ENCODE assay signal across 23 cellular contexts in the genomic region with DNA sequence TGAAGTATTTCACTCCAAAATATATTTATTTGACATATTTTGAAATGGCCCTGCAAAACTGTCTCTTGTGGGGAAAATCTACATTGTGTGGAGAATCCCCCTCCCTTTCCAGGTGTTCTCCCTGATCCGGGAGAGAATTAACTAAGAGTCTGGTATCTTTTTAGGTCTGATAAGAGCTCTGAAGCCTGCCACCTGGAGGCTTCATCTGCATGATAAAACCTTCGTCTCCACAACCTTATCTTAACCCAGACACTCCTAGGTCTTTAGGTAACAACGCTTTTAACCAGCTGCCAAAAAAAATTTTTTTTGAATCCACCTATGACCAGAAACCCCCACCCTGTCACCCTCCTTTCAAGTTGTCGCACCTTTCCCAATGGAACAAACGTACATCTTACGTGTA. TPM values are rescaled to one million over a fixed set of nuclear protein-coding genes. Genes with fewer than 3 reads are reported as not detected.
A peak's percentile ranks its signal among the peaks of the same experiment; 100 is the strongest.
DNase-seq lines count a peak whose midpoint lies in the region; ATAC-seq and TF ChIP-seq lines count a peak whose summit lies in the region.
"Had no signal": no experiment of that assay in that cellular context is flagged by ENCODE, and none has a peak within 500 bp of the region (broad histone marks: within the 10 kb centered on the region; RNA-seq: fewer than 3 reads in every experiment).

No MANE protein-coding gene starts in this region.

- no peaks in the 10 kb centered on the region for H3K36me3 ChIP-seq in HUES64 (ENCODE audit: insufficient read depth, low read length)
- no peaks in the 10 kb centered on the region for H3K36me3 ChIP-seq in iPS-18a (ENCODE audit: control insufficient read depth, low read depth, low read length)
- no peaks in the 10 kb centered on the region for H3K36me3 ChIP-seq in skeletal muscle satellite cell (ENCODE audit: insufficient read depth, low read length)
- no peaks in the 10 kb centered on the region for H3K36me3 ChIP-seq in gastroesophageal sphincter
- H3K36me3 ChIP-seq: ascending aorta, spleen, WERI-Rb-1 had no signal

- H3K9me3 ChIP-seq in HUES64 (ENCODE audit: insufficient read depth, low read depth, low read length) (no peaks in the 10 kb centered on the region), iPS-18a (ENCODE audit: control insufficient read depth, low read depth, low read length) (no peaks in the 10 kb centered on the region), skeletal muscle satellite cell (replicated peaks; ENCODE audit: low read length) (no peaks in the 10 kb centered on the region), gastroesophageal sphincter (no peaks in the 10 kb centered on the region)
- H3K9me3 ChIP-seq: ascending aorta, spleen, testis had no signal

- H3K4me1 ChIP-seq in HUES64 (ENCODE audit: insufficient read depth, low read length) (peaks cover 38% of the 10 kb centered on the region), iPS-18a (ENCODE audit: control insufficient read depth, low read depth, low read length) (peaks cover 44% of the 10 kb centered on the region), skeletal muscle satellite cell (ENCODE audit: control insufficient read depth, insufficient read depth, low read length) (peaks cover 11% of the 10 kb centered on the region), gastroesophageal sphincter (peaks cover 0 to 36% (median 0%) of the 10 kb centered on the region in 3 donors)
- H3K4me1 ChIP-seq: ascending aorta, spleen, testis had no signal

- TF ChIP-seq EP300 in gastroesophageal sphincter (IDR thresholded peaks at IDR 0.05): no peak

- H3K36me3 Mint-ChIP-seq in WTC11: no peaks in the 10 kb centered on the region
- H3K36me3 Mint-ChIP-seq: immature natural killer cell; mesothelial cell of epicardium; naive thymus-derived CD8-positive, alpha-beta T cell; stimulated activated memory B cell treated with anti-CD40 and anti-IgM and Interleukin-4, amounts not matched to agents 10 μg/mL and 1 μg/mL and 100 μg/mL, for 72 hours had no signal

- no peaks in the 10 kb centered on the region for H3K9me3 Mint-ChIP-seq in WTC11
- H3K9me3 Mint-ChIP-seq: activated naive CD4-positive, alpha-beta T cell treated with anti-CD3 and anti-CD28 coated beads, Interleukin-2, amount 50 U/mL, for 24 hours; activated T-helper 1 cell treated with anti-CD3 and anti-CD28 coated beads, Interleukin-12 subunit alpha, Interleukin-12 subunit beta, Interleukin-2, Interleukin-4 antibody, amounts not matched to agents 30 ng/mL and 10 ng/mL and 1 ng/mL, durations not matched to agents 14 hours and 24 hours and 36 hours; immature natural killer cell; mesothelial cell of epicardium; naive thymus-derived CD8-positive, alpha-beta T cell; stimulated activated memory B cell treated with anti-CD40 and anti-IgM and Interleukin-4, amounts not matched to agents 10 μg/mL and 1 μg/mL and 100 μg/mL, for 72 hours; T-helper 2 cell treated with Interferon-gamma antibody and Interleukin-4, amounts not matched to agents 5 μg/mL and 100 μg/mL, for 36 hours had no signal

- CTCF ChIA-PET in WTC11 (lab: Charles Lee): interaction anchor here (0.7 to 2.2 kb wide), 7 partner anchors 11 to 94 kb away, joined by 3 to 7 read pairs (median 4); partner anchors contain the start of gene FAM184A

- H3K4me2 ChIP-seq in skeletal muscle satellite cell (ENCODE audit: low read length): peak overlapping the region; percentile 44

- H3K4me1 Mint-ChIP-seq in WTC11: peaks cover 76% of the 10 kb centered on the region
- H3K4me1 Mint-ChIP-seq: activated naive CD4-positive, alpha-beta T cell treated with anti-CD3 and anti-CD28 coated beads, Interleukin-2, amount 50 U/mL, for 24 hours; immature natural killer cell; stimulated activated memory B cell treated with anti-CD40 and anti-IgM and Interleukin-4, amounts not matched to agents 10 μg/mL and 1 μg/mL and 100 μg/mL, for 72 hours had no signal

- TF ChIP-seq POLR2A in gastroesophageal sphincter (IDR thresholded peaks at IDR 0.05): no peak

- TF ChIP-seq CTCF in WTC11 (IDR thresholded peaks at IDR 0.05): no peak
- TF ChIP-seq CTCF in gastroesophageal sphincter (IDR thresholded peaks at IDR 0.05): no peak

- H3K9ac ChIP-seq in HUES64 (ENCODE audit: low read depth, low read length) (0 out of 2 replicates have a peak overlapping the region, but pooled peaks have one; percentile 1), iPS-18a (ENCODE audit: low read length) (peak overlapping the region; percentile 24), skeletal muscle satellite cell (ENCODE audit: low read depth, low read length) (no peak overlapping the region)

- H3K27me3 Mint-ChIP-seq in WTC11 (ENCODE audit: low read depth): peaks cover 4% of the 10 kb centered on the region; the same call in 1 of the 2 replicates
- H3K27me3 Mint-ChIP-seq: activated naive CD4-positive, alpha-beta T cell treated with anti-CD3 and anti-CD28 coated beads, Interleukin-2, amount 50 U/mL, for 24 hours; naive thymus-derived CD8-positive, alpha-beta T cell; stimulated activated memory B cell treated with anti-CD40 and anti-IgM and Interleukin-4, amounts not matched to agents 10 μg/mL and 1 μg/mL and 100 μg/mL, for 72 hours had no signal

- POLR2A ChIA-PET in WTC11 (lab: Charles Lee): interaction anchor here (0.8 to 1.0 kb wide), 2 partner anchors 17 to 42 kb away, joined by 3 read pairs; no protein-coding TSS in a partner anchor

- H3K4me3 ChIP-seq in HUES64 (ENCODE audit: low read length) (peak overlapping the region; percentile 22), iPS-18a (ENCODE audit: low read length) (peak overlapping the region; percentile 44), skeletal muscle satellite cell (ENCODE audit: low read length) (no peak overlapping the region), gastroesophageal sphincter (no peak overlapping the region)
- H3K4me3 ChIP-seq: ascending aorta, spleen, testis had no signal

- H3K27me3 ChIP-seq in HUES64 (ENCODE audit: insufficient read depth, low read length) (no peaks in the 10 kb centered on the region), iPS-18a (ENCODE audit: control insufficient read depth, insufficient read depth, low read length) (no peaks in the 10 kb centered on the region), skeletal muscle satellite cell (ENCODE audit: control insufficient read depth, insufficient read depth, low read length) (no peaks in the 10 kb centered on the region), gastroesophageal sphincter (no peaks in the 10 kb centered on the region)
- H3K27me3 ChIP-seq: ascending aorta, spleen, testis had no signal

- ATAC-seq in WTC11: peak; percentile 68
- ATAC-seq in gastroesophageal sphincter: no peak
- no peak for ATAC-seq in GM21576 (IDR thresholded peaks at IDR 0.05; ENCODE audit: unreplicated experiment)
- ATAC-seq: naive thymus-derived CD8-positive, alpha-beta T cell; stimulated activated memory B cell treated with anti-CD40 and anti-IgM and Interleukin-4, amounts not matched to agents 10 μg/mL and 1 μg/mL and 100 μg/mL, for 72 hours had no signal

- DNase-seq in WTC11 (ENCODE audit: low spot score) (no peak), amniotic stem cell (lab: John Stamatoyannopoulos, UW) (no peak)
- DNase-seq: activated CD4-positive, alpha-beta T cell treated with anti-CD3 and anti-CD28 coated beads, Interleukin-2, amount 50 U/mL, for 1 hour; immature natural killer cell; Kasumi-1; naive thymus-derived CD8-positive, alpha-beta T cell; NCI-H1694 treated with DMSO at 0.1 percent for 48 hours; spleen; stimulated activated CD4-positive, alpha-beta T cell treated with anti-CD3 and anti-CD28 coated beads, Interleukin-2, amount 100 ng/mL, for 48 hours; testis; WERI-Rb-1 had no signal

- H3K27ac Mint-ChIP-seq in WTC11: peak overlapping the region; percentile 73
- H3K27ac Mint-ChIP-seq: activated naive CD4-positive, alpha-beta T cell treated with anti-CD3 and anti-CD28 coated beads, Interleukin-2, amount 50 U/mL, for 24 hours; activated T-helper 1 cell treated with anti-CD3 and anti-CD28 coated beads, Interleukin-12 subunit alpha, Interleukin-12 subunit beta, Interleukin-2, Interleukin-4 antibody, amounts not matched to agents 30 ng/mL and 10 ng/mL and 1 ng/mL, durations not matched to agents 14 hours and 24 hours and 36 hours; immature natural killer cell; stimulated activated memory B cell treated with anti-CD40 and anti-IgM and Interleukin-4, amounts not matched to agents 10 μg/mL and 1 μg/mL and 100 μg/mL, for 72 hours; T-helper 2 cell treated with Interferon-gamma antibody and Interleukin-4, amounts not matched to agents 5 μg/mL and 100 μg/mL, for 36 hours had no signal

- H3K27ac ChIP-seq in HUES64 (ENCODE audit: low read depth, low read length): peak overlapping the region; percentile 80
- no peak overlapping the region for H3K27ac ChIP-seq in iPS-18a (ENCODE audit: low read length)
- peak overlapping the region in 2 of 4 donors; percentile 1 to 24 for H3K27ac ChIP-seq in gastroesophageal sphincter
- H3K27ac ChIP-seq: ascending aorta, C4-2B, spleen, testis, WERI-Rb-1 had no signal

- peak overlapping the region; percentile 56 for H3K4me3 Mint-ChIP-seq in WTC11
- H3K4me3 Mint-ChIP-seq: activated naive CD4-positive, alpha-beta T cell treated with anti-CD3 and anti-CD28 coated beads, Interleukin-2, amount 50 U/mL, for 24 hours; activated T-helper 1 cell treated with anti-CD3 and anti-CD28 coated beads, Interleukin-12 subunit alpha, Interleukin-12 subunit beta, Interleukin-2, Interleukin-4 antibody, amounts not matched to agents 30 ng/mL and 10 ng/mL and 1 ng/mL, durations not matched to agents 14 hours and 24 hours and 36 hours; immature natural killer cell; mesothelial cell of epicardium; naive thymus-derived CD8-positive, alpha-beta T cell; stimulated activated memory B cell treated with anti-CD40 and anti-IgM and Interleukin-4, amounts not matched to agents 10 μg/mL and 1 μg/mL and 100 μg/mL, for 72 hours; T-helper 2 cell treated with Interferon-gamma antibody and Interleukin-4, amounts not matched to agents 5 μg/mL and 100 μg/mL, for 36 hours had no signal

- 45% methylated on average over 6 of the region's 6 CpGs for WGBS in HUES64
- WGBS in gastroesophageal sphincter (ENCODE audit: low coverage in 1 of 2), 2 donors: 68 to 84% methylated on average over 6 of the region's 6 CpGs

RNA-seq across cellular contexts. Expression of gene FAM184A, which starts 43.0 kb away (rescaled TPM):
- 15.5 TPM for polyA plus RNA-seq in HUES64 (2013, experiment 1 of 2)
- 19.8 TPM for polyA plus RNA-seq in HUES64 (2013, experiment 2 of 2)
- total RNA-seq in WTC11 (2021) (13.3 to 19.2 TPM (median 16.2 TPM) in 3 replicates), gastroesophageal sphincter (10 to 100 TPM in 2 of 4 donors, 1 to 10 TPM in 2; 7.5 to 25.5 (median 10.3) TPM)
- total RNA-seq in skeletal muscle satellite cell (2012; rRNA removed): 0.22 and 0.25 TPM in 2 replicates

Comparison
In these comparisons a context has a peak if more than half of its experiments do, and no peak if none do; other contexts are left out.
1. H3K4me3 ChIP-seq: peak in HUES64 (single experiment) and iPS-18a (single experiment); none in skeletal muscle satellite cell (single experiment) and gastroesophageal sphincter (0 of 2).